In genomic region chr10:84012831-84013458, GRCh38 we compare ENCODE assay signal across 11 cellular contexts.
A peak's percentile ranks its signal among the peaks of the same experiment; 100 is the strongest.
DNase-seq lines count a peak whose midpoint lies in the region; ATAC-seq, FAIRE-seq and TF ChIP-seq lines count a peak whose summit lies in the region.
"Had no signal": no experiment of that assay in that cellular context is flagged by ENCODE, and none has a peak within 500 bp of the region (broad histone marks: within the 10 kb centered on the region; RNA-seq: fewer than 3 reads in every experiment).

No MANE protein-coding gene starts in this region.

- TF ChIP-seq POLR2A in GM12892 (IDR thresholded peaks at IDR 0.05; ENCODE audit: low read depth, low read length), result no peak
- no peak for TF ChIP-seq POLR2A in tibial nerve (IDR thresholded peaks at IDR 0.05)

- DNase-seq in GM12892 (ENCODE audit: insufficient read length) (no peak), NK-92 (lab: John Stamatoyannopoulos, UW; ENCODE audit: unreplicated experiment) (no peak), foreskin fibroblast (no peak), tibial nerve (ENCODE audit: low spot score in 2 of 2) (no peak)
- DNase-seq in activated CD4-positive, alpha-beta T cell treated with anti-CD3 and anti-CD28 coated beads for 4 hours, result no peak
- DNase-seq: activated T-cell treated with anti-CD3 and anti-CD28 coated beads, Interleukin-2, amount 50 U/mL, for 72 hours; NK-92 treated with Interleukin-12 subunit alpha and Interleukin-12 subunit beta, amount 100 ng/mL, for 24 hours had no signal

- ATAC-seq in GM19395 (IDR thresholded peaks at IDR 0.05; ENCODE audit: unreplicated experiment), result peak; percentile 99
- peak; percentile 99 for ATAC-seq in HG02840 (IDR thresholded peaks at IDR 0.05; ENCODE audit: low FRiP score, unreplicated experiment)
- ATAC-seq in HG03558 (IDR thresholded peaks at IDR 0.05; ENCODE audit: extremely low read depth, unreplicated experiment), result peak; percentile 88
- ATAC-seq: activated T-cell treated with anti-CD3 and anti-CD28 coated beads, Interleukin-2, amount 50 U/mL, for 72 hours had no signal

- TF ChIP-seq CTCF in foreskin fibroblast (IDR thresholded peaks at IDR 0.05; ENCODE audit: low read depth, low read length), result no peak
- TF ChIP-seq CTCF in tibial nerve (IDR thresholded peaks at IDR 0.05), result no peak

- H3K27me3 ChIP-seq in tibial nerve, result no peaks in the 10 kb centered on the region
- H3K27me3 ChIP-seq: right atrium auricular region had no signal

- peaks cover 0 to 5% (median 0%) of the 10 kb centered on the region in 4 donors for H3K9me3 ChIP-seq in tibial nerve
- H3K9me3 ChIP-seq: right atrium auricular region had no signal

- no peak overlapping the region for H3K4me3 ChIP-seq in foreskin fibroblast (ENCODE audit: low read depth in 1 of 2, low read length in 2 of 2)
- H3K4me3 ChIP-seq in tibial nerve, result no peak overlapping the region
- H3K4me3 ChIP-seq: right atrium auricular region had no signal

- no peak overlapping the region for H3K27ac ChIP-seq in tibial nerve
- H3K27ac ChIP-seq: right atrium auricular region had no signal

- FAIRE-seq in GM12892 (lab: Jason Lieb, UNC), result peak; percentile 93

- no peaks in the 10 kb centered on the region for H3K36me3 ChIP-seq in tibial nerve
- H3K36me3 ChIP-seq: right atrium auricular region had no signal

- 54 to 68% methylated on average over 2 of the region's 2 CpGs for WGBS in tibial nerve, 2 donors

- no peak for TF ChIP-seq EP300 in tibial nerve (IDR thresholded peaks at IDR 0.05)

- H3K4me1 ChIP-seq in tibial nerve, result no peaks in the 10 kb centered on the region
- H3K4me1 ChIP-seq: right atrium auricular region had no signal
